Comparison of ENCODE assay signal across 26 cellular contexts in the genomic region with DNA sequence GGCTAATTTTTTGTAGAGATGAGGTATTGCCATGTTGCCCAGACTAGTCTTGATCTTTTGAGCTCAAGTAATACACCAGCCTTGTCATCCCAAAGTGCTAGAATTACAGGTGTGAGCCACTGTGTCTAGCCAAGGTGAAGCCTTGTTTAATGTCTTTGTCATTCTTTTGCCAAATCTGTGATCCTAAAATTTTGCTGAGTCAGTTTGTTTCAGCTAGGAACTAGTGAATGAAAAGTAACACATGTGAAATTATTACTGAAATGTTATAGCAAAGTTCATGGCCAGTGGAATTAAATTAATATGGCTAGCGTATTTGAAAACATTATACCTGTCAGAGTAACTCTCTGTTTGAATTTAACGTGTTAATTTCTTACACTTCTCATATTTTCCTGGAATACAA. TPM values are rescaled to one million over a fixed set of nuclear protein-coding genes. Genes with fewer than 3 reads are reported as not detected.
DNase-seq lines count a peak whose midpoint lies in the region; ATAC-seq, FAIRE-seq and TF ChIP-seq lines count a peak whose summit lies in the region.
"Had no signal": no experiment of that assay in that cellular context is flagged by ENCODE, and none has a peak within 500 bp of the region (broad histone marks: within the 10 kb centered on the region; RNA-seq: fewer than 3 reads in every experiment).

No MANE protein-coding gene starts in this region.

- DNase-seq in HepG2 (ENCODE audit: low spot score), result no peak
- DNase-seq in right lobe of liver, result no peak
- no peak for DNase-seq in IMR-90
- DNase-seq in H1 (ENCODE audit: low read depth in 1 of 2, low spot score in 2 of 2), result no peak
- no peak for DNase-seq in mesenchymal stem cell
- DNase-seq in GM12891 (ENCODE audit: insufficient read length, low spot score), result no peak
- DNase-seq: ACHN; BE2C; C1 segment of cervical spinal cord; CD4-positive, alpha-beta memory T cell; CD4-positive, CD25-positive, alpha-beta regulatory T cell; CD8-positive, alpha-beta memory T cell; COR-L47; DMS 273 treated with DMSO at 0.1 percent for 48 hours; DMS153; DMS53; DMS79; DND-41; EL; GDM1 had no signal

- POLR2A ChIA-PET in HepG2 (lab: Yijun Ruan, JAX) (no interaction called here), IMR-90 (lab: Charles Lee; ENCODE audit: unreplicated experiment) (no interaction called here), H1 (lab: Charles Lee; ENCODE audit: partially characterized antibody) (no interaction called here)

- H4K8ac ChIP-seq in IMR-90 (ENCODE audit: low read depth in 2 of 2, low read length in 2 of 2) (no peak overlapping the region), H1 (ENCODE audit: extremely low read depth, insufficient read depth, low read length) (no peak overlapping the region), mesenchymal stem cell (ENCODE audit: low read length) (peak overlapping the region; percentile 49)

- intact Hi-C loops in HepG2 (cut with micrococcal nuclease; ENCODE audit: unreplicated experiment) (no loop called here), right lobe of liver (cut with DNase I) (no loop called here), IMR-90 (cut with micrococcal nuclease) (no loop called here)

- H3K18ac ChIP-seq in IMR-90 (ENCODE audit: low read depth, low read length) (no peak overlapping the region), H1 (ENCODE audit: extremely low read depth, low read length) (no peak overlapping the region), mesenchymal stem cell (ENCODE audit: low read depth in 1 of 2, low read length in 2 of 2) (no peak overlapping the region)

- H4K20me1 ChIP-seq in HepG2 (ENCODE audit: insufficient read depth, low read length), result no peaks in the 10 kb centered on the region
- no peaks in the 10 kb centered on the region for H4K20me1 ChIP-seq in IMR-90 (ENCODE audit: insufficient read depth, low read length)
- H4K20me1 ChIP-seq in H1 (replicated peaks in 1 of 2; ENCODE audit: control insufficient read depth in 1 of 2, insufficient read depth in 2 of 2, low read length in 2 of 2), result no peaks in the 10 kb centered on the region
- H4K20me1 ChIP-seq: BLaER1 had no signal

- H3K9me3 ChIP-seq in HepG2 (ENCODE audit: low read length) (peaks cover 6% of the 10 kb centered on the region), right lobe of liver (no peaks in the 10 kb centered on the region), IMR-90 (ENCODE audit: control insufficient read depth, insufficient read depth, low read length) (peaks cover 5% of the 10 kb centered on the region; the same call in 1 of the 2 replicates), H1 (ENCODE audit: insufficient read depth in 2 of 2, low read depth in 1 of 2, low read length in 1 of 2) (no peaks in the 10 kb centered on the region), mesenchymal stem cell (ENCODE audit: control insufficient read depth, low read length) (peaks cover 7% of the 10 kb centered on the region)
- H3K9me3 ChIP-seq: BE2C, BLaER1 had no signal

- H3K27ac ChIP-seq in HepG2 (ENCODE audit: extremely low read length, insufficient read depth, low read length) (no peak overlapping the region), right lobe of liver (no peak overlapping the region), IMR-90 (ENCODE audit: insufficient read depth, low read length) (no peak overlapping the region), H1 (ENCODE audit: low read depth, low read length) (no peak overlapping the region), mesenchymal stem cell (ENCODE audit: low read length, poor library complexity, severe bottlenecking) (no peak overlapping the region)
- H3K27ac ChIP-seq: 22Rv1, BLaER1 had no signal

- H3K36me3 ChIP-seq in HepG2 (replicated peaks in 1 of 2; ENCODE audit: control insufficient read depth in 1 of 2, insufficient read depth in 2 of 2, low read length in 2 of 2) (no peaks in the 10 kb centered on the region), right lobe of liver (no peaks in the 10 kb centered on the region), IMR-90 (ENCODE audit: control insufficient read depth, insufficient read depth, low read length) (no peaks in the 10 kb centered on the region), H1 (ENCODE audit: control insufficient read depth in 2 of 4, insufficient read depth in 4 of 4, low read length in 3 of 4) (no peaks in the 10 kb centered on the region), mesenchymal stem cell (ENCODE audit: control insufficient read depth in 1 of 2, insufficient read depth in 2 of 2, low read depth in 1 of 2, low read length in 2 of 2) (no peaks in the 10 kb centered on the region)
- H3K36me3 ChIP-seq: BE2C, BLaER1 had no signal

- H2BK120ac ChIP-seq in IMR-90 (ENCODE audit: low read depth, low read length) (no peak overlapping the region), H1 (replicated peaks; ENCODE audit: low read depth, low read length) (no peak overlapping the region), mesenchymal stem cell (ENCODE audit: low read depth, low read length) (no peak overlapping the region)

- H3K56ac ChIP-seq in IMR-90 (ENCODE audit: extremely low read depth, insufficient read depth, low read length) (no peak overlapping the region), H1 (replicated peaks; ENCODE audit: insufficient read length, low read depth, low read length) (no peak overlapping the region)

- H3K27me3 ChIP-seq in HepG2 (ENCODE audit: control insufficient read depth in 1 of 2, insufficient read depth in 2 of 2, low read length in 2 of 2) (no peaks in the 10 kb centered on the region), right lobe of liver (no peaks in the 10 kb centered on the region), IMR-90 (ENCODE audit: control insufficient read depth, insufficient read depth, low read length) (no peaks in the 10 kb centered on the region), H1 (replicated peaks in 1 of 4; ENCODE audit: control insufficient read depth in 3 of 4, extremely low read depth in 1 of 4, insufficient read depth in 3 of 4, low read length in 3 of 4) (no peaks in the 10 kb centered on the region), mesenchymal stem cell (ENCODE audit: control insufficient read depth in 1 of 2, insufficient read depth in 1 of 2, low read length in 2 of 2) (no peaks in the 10 kb centered on the region)
- H3K27me3 ChIP-seq: BLaER1 had no signal

- TF ChIP-seq POLR2A in HepG2 (IDR thresholded peaks at IDR 0.05; ENCODE audit: insufficient read depth in 1 of 2, low read depth in 2 of 2, low read length in 2 of 2) (no peak), right lobe of liver (IDR thresholded peaks at IDR 0.05) (no peak), IMR-90 (IDR thresholded peaks at IDR 0.05; ENCODE audit: low read depth, low read length) (no peak), H1 (IDR thresholded peaks at IDR 0.05; ENCODE audit: control extremely low read depth in 1 of 2, low read depth in 2 of 2, low read length in 2 of 2) (no peak), GM12891 (IDR thresholded peaks at IDR 0.05; ENCODE audit: low read depth, low read length) (no peak)

- H3K4ac ChIP-seq in IMR-90 (ENCODE audit: low read depth, low read length), result no peak overlapping the region
- no peak overlapping the region for H3K4ac ChIP-seq in H1 (replicated peaks; ENCODE audit: insufficient read length, low read depth, low read length)
- no peak overlapping the region for H3K4ac ChIP-seq in mesenchymal stem cell (ENCODE audit: low read depth in 1 of 2, low read length in 2 of 2)

- H3K4me1 ChIP-seq in HepG2 (ENCODE audit: insufficient read depth, low read length), result peaks cover 39% of the 10 kb centered on the region
- peaks cover 0 to 7% (median under 1%) of the 10 kb centered on the region in 4 donors for H3K4me1 ChIP-seq in right lobe of liver
- H3K4me1 ChIP-seq in IMR-90 (ENCODE audit: control insufficient read depth, insufficient read depth, low read length), result peaks cover 2% of the 10 kb centered on the region; the same call in 1 of the 2 replicates
- H3K4me1 ChIP-seq in H1 (replicated peaks in 1 of 4; ENCODE audit: control insufficient read depth in 3 of 4, insufficient read depth in 4 of 4, low read length in 3 of 4), result no peaks in the 10 kb centered on the region
- no peaks in the 10 kb centered on the region for H3K4me1 ChIP-seq in mesenchymal stem cell (ENCODE audit: control insufficient read depth, insufficient read depth, low read depth, low read length)
- H3K4me1 ChIP-seq: BE2C, BLaER1 had no signal

- ATAC-seq in HepG2 (no peak), right lobe of liver (no peak), IMR-90 (ENCODE audit: low read depth) (no peak), HG03520 (IDR thresholded peaks at IDR 0.05; ENCODE audit: unreplicated experiment) (no peak), GM21619 (IDR thresholded peaks at IDR 0.05; ENCODE audit: unreplicated experiment) (no peak)
- ATAC-seq: GM12878 had no signal

- no peaks in the 10 kb centered on the region for H3K79me1 ChIP-seq in IMR-90 (ENCODE audit: low read depth in 1 of 2, low read length in 2 of 2)
- no peaks in the 10 kb centered on the region for H3K79me1 ChIP-seq in H1 (ENCODE audit: low read depth, low read length)
- H3K79me1 ChIP-seq in mesenchymal stem cell (replicated peaks; ENCODE audit: low read length, poor library complexity, severe bottlenecking), result no peaks in the 10 kb centered on the region

- FAIRE-seq in HepG2 (lab: Jason Lieb, UNC) (no peak), H1 (lab: Jason Lieb, UNC) (no peak), GM12891 (lab: Jason Lieb, UNC) (no peak)
- FAIRE-seq: GM12878, GM19239 had no signal

- no peak overlapping the region for H2BK5ac ChIP-seq in IMR-90 (ENCODE audit: low read depth, low read length, poor library complexity, severe bottlenecking)
- H2BK5ac ChIP-seq in H1 (ENCODE audit: low read depth, low read length), result no peak overlapping the region
- no peak overlapping the region for H2BK5ac ChIP-seq in mesenchymal stem cell (ENCODE audit: low read depth, low read length, poor library complexity, severe bottlenecking)

- H2BK12ac ChIP-seq in H1 (ENCODE audit: low read depth, low read length) (no peak overlapping the region), mesenchymal stem cell (ENCODE audit: low read length in 2 of 2) (peak overlapping the region in 1 of 2 experiments; percentile 78)

- TF ChIP-seq CTCF in HepG2 (CRISPR knock-in tag; IDR thresholded peaks at IDR 0.05), result no peak
- no peak for TF ChIP-seq CTCF in right lobe of liver (IDR thresholded peaks at IDR 0.05)
- no peak for TF ChIP-seq CTCF in IMR-90 (conservative IDR thresholded peaks at IDR 0.05; ENCODE audit: low read depth, low read length)
- TF ChIP-seq CTCF in H1 (IDR thresholded peaks at IDR 0.05; ENCODE audit: control extremely low read depth in 1 of 3, insufficient read depth in 1 of 3, low read depth in 1 of 3, low read length in 3 of 3), result no peak

- H3K79me2 ChIP-seq in HepG2 (ENCODE audit: insufficient read depth, low read length) (no peaks in the 10 kb centered on the region), H1 (ENCODE audit: control insufficient read depth in 1 of 2, insufficient read depth in 2 of 2, low read length in 2 of 2) (no peaks in the 10 kb centered on the region)

- H3K9me1 ChIP-seq in IMR-90 (ENCODE audit: insufficient read depth, low read length), result no peaks in the 10 kb centered on the region

- in situ Hi-C loops in HepG2 (cut with HindIII; ENCODE audit: extremely low pct_ligation_motif_present, low pct_unique_long_range_greater_than_20kb), result no loop called here
- in situ Hi-C loops in IMR-90 (cut with MboI; ENCODE audit: low sequenced_read_pairs), result no loop called here

- H3K4me2 ChIP-seq in HepG2 (ENCODE audit: low read depth, low read length), result no peak overlapping the region
- H3K4me2 ChIP-seq in IMR-90 (ENCODE audit: low read depth, low read length), result no peak overlapping the region
- H3K4me2 ChIP-seq in H1 (ENCODE audit: insufficient read depth in 1 of 2, low read depth in 2 of 2, low read length in 2 of 2), result no peak overlapping the region
- H3K4me2 ChIP-seq in mesenchymal stem cell (ENCODE audit: low read length, poor library complexity, severe bottlenecking), result no peak overlapping the region
- H3K4me2 ChIP-seq: BLaER1 had no signal

- H4K5ac ChIP-seq in IMR-90 (ENCODE audit: low read depth, low read length), result no peak overlapping the region
- no peak overlapping the region for H4K5ac ChIP-seq in H1 (ENCODE audit: insufficient read length, low read depth, low read length)

- H2AFZ ChIP-seq in HepG2 (ENCODE audit: low read length), result no peak overlapping the region
- H2AFZ ChIP-seq in IMR-90 (replicated peaks; ENCODE audit: low read length, poor library complexity), result no peak overlapping the region
- no peak overlapping the region for H2AFZ ChIP-seq in H1 (ENCODE audit: low read length)
- H2AFZ ChIP-seq in mesenchymal stem cell (ENCODE audit: low read depth, low read length), result no peak overlapping the region

- no peak overlapping the region for H2AK9ac ChIP-seq in IMR-90 (replicated peaks; ENCODE audit: low read depth, low read length, poor library complexity)

- H2BK15ac ChIP-seq in IMR-90 (ENCODE audit: low read depth, low read length) (no peak overlapping the region), H1 (ENCODE audit: low read length) (no peak overlapping the region), mesenchymal stem cell (ENCODE audit: low read depth, poor library complexity, severe bottlenecking) (no peak overlapping the region)

- WGBS in HepG2 (ENCODE audit: low lambda C conversion rate), result 72% methylated on average over 2 of the region's 2 CpGs
- 70% methylated on average over 2 of the region's 2 CpGs for WGBS in right lobe of liver (ENCODE audit: insufficient coverage, low coverage, low lambda C conversion rate, missing lambda C conversion rate)
- WGBS in IMR-90 (ENCODE audit: extremely low coverage in 2 of 2, insufficient read length in 1 of 2), 2 experiments, result no CpG with 5 or more reads among the region's 2 CpGs
- 86% methylated on average over 2 of the region's 2 CpGs; no CpG with 5 or more reads in 1 of the 2 experiments for WGBS in H1 (ENCODE audit: extremely low coverage in 1 of 2, insufficient coverage in 1 of 2, insufficient read length in 1 of 2, insufficient replicate concordance in 2 of 2, low coverage in 1 of 2, low lambda C conversion rate in 2 of 2, missing lambda C conversion rate in 1 of 2), 2 experiments
- no CpG with 5 or more reads among the region's 2 CpGs for WGBS in mesenchymal stem cell

- H4K91ac ChIP-seq in IMR-90 (ENCODE audit: insufficient read depth, low read depth, low read length) (no peak overlapping the region), H1 (replicated peaks; ENCODE audit: insufficient read length, low read length) (no peak overlapping the region), mesenchymal stem cell (ENCODE audit: low read length) (no peak overlapping the region)

- no peak overlapping the region for H3K9ac ChIP-seq in HepG2 (ENCODE audit: insufficient read depth, low read depth, low read length)
- no peak overlapping the region for H3K9ac ChIP-seq in IMR-90 (ENCODE audit: low read depth, low read length)
- H3K9ac ChIP-seq in H1 (replicated peaks in 1 of 4; ENCODE audit: extremely low read depth in 1 of 4, low read depth in 3 of 4, low read length in 3 of 4), result no peak overlapping the region
- no peak overlapping the region for H3K9ac ChIP-seq in mesenchymal stem cell (ENCODE audit: low read length)
- H3K9ac ChIP-seq: BLaER1 had no signal

- BruUV-seq in HepG2 (replicated peaks; lab: Mats Ljungman, UMichigan) (no TSS peak), IMR-90 (replicated peaks; lab: Mats Ljungman, UMichigan) (no TSS peak)

- dilution Hi-C loops in IMR-90 (cut with HindIII; ENCODE audit: low sequenced_read_pairs, unreplicated experiment), result no loop called here

- CTCF ChIA-PET in HepG2 (lab: Yijun Ruan, JAX; ENCODE audit: low intra/inter-chr PET ratio, low total read pairs) (no interaction called here), IMR-90 (lab: Yijun Ruan, JAX) (no interaction called here), H1 (lab: Charles Lee; ENCODE audit: partially characterized antibody) (no interaction called here)

- no peak overlapping the region for H3K14ac ChIP-seq in IMR-90 (replicated peaks; ENCODE audit: low read depth, low read length)
- no peak overlapping the region for H3K14ac ChIP-seq in H1 (ENCODE audit: insufficient read length)
- no peak overlapping the region for H3K14ac ChIP-seq in mesenchymal stem cell (ENCODE audit: low read length in 2 of 2)

- H3K23me2 ChIP-seq in H1 (ENCODE audit: low read depth, low read length), result no peaks in the 10 kb centered on the region

- H3K4me3 ChIP-seq in HepG2 (replicated peaks in 1 of 3; ENCODE audit: insufficient read depth in 1 of 3, low read depth in 2 of 3, low read length in 3 of 3) (no peak overlapping the region), right lobe of liver (no peak overlapping the region), IMR-90 (ENCODE audit: insufficient read depth, low read depth, low read length) (no peak overlapping the region), H1 (ENCODE audit: extremely low read depth in 1 of 4, insufficient read depth in 2 of 4, low read depth in 3 of 4, low read length in 4 of 4) (no peak overlapping the region), mesenchymal stem cell (ENCODE audit: insufficient read depth in 1 of 2, low read depth in 1 of 2, low read length in 2 of 2) (no peak overlapping the region)
- H3K4me3 ChIP-seq: BLaER1, GM12878 had no signal

- no peak overlapping the region for H2BK20ac ChIP-seq in IMR-90 (ENCODE audit: low read depth, low read length)
- H2BK20ac ChIP-seq in H1 (ENCODE audit: low read length), result no peak overlapping the region

- TF ChIP-seq RAD21 in HepG2 (CRISPR knock-in tag; IDR thresholded peaks at IDR 0.05) (no peak), IMR-90 (IDR thresholded peaks at IDR 0.05; ENCODE audit: low read length) (no peak), H1 (IDR thresholded peaks at IDR 0.05 in 1 of 2, conservative IDR thresholded peaks at IDR 0.05 in 1 of 2; ENCODE audit: low read depth in 2 of 2, low read length in 2 of 2) (no peak)

- TF ChIP-seq EP300 in HepG2 (IDR thresholded peaks at IDR 0.05; ENCODE audit: low read depth in 2 of 2, low read length in 2 of 2), result no peak
- TF ChIP-seq EP300 in HepG2 (CRISPR knock-in tag; IDR thresholded peaks at IDR 0.05; ENCODE audit: borderline replicate concordance), result no peak
- no peak for TF ChIP-seq EP300 in H1 (IDR thresholded peaks at IDR 0.05; ENCODE audit: borderline replicate concordance in 1 of 2, low read depth in 2 of 2, low read length in 2 of 2)

- H3K23ac ChIP-seq in IMR-90 (ENCODE audit: low read depth, low read length) (no peak overlapping the region), H1 (ENCODE audit: insufficient read length) (no peak overlapping the region), mesenchymal stem cell (ENCODE audit: low read length in 2 of 2) (no peak overlapping the region)

- H2AK5ac ChIP-seq in IMR-90 (ENCODE audit: low read depth, low read length), result no peak overlapping the region
- H2AK5ac ChIP-seq in H1 (ENCODE audit: low read depth, low read length), result no peak overlapping the region
- no peak overlapping the region for H2AK5ac ChIP-seq in mesenchymal stem cell (ENCODE audit: low read length, severe bottlenecking)

RNA-seq across cellular contexts. Expression of a gene that starts 26.5 kb away (rescaled TPM):
- total RNA-seq in HepG2 (2016; rRNA removed; fragmentation: Illumina TruSeq; extraction: Trizol) (43.4 and 51.6 TPM in 2 replicates), right lobe of liver (10 to 100 TPM; 21.3 to 44.8 (median 28.2) TPM), IMR-90 (2012; rRNA removed) (102 and 104 TPM in 2 replicates)
- total RNA-seq in HepG2 (2016; cell fraction: cytosol; rRNA removed; fragmentation: Illumina TruSeq; extraction: Trizol; ENCODE audit: low read depth), result 9.4 and 10.4 TPM in 2 replicates
- 40.9 and 52.2 TPM in 2 replicates for total RNA-seq in HepG2 (2016; cell fraction: insoluble cytoplasmic fraction; rRNA removed; fragmentation: Illumina TruSeq; extraction: Trizol)
- total RNA-seq in HepG2 (2016; cell fraction: membrane; rRNA removed; fragmentation: Illumina TruSeq; extraction: Trizol), result 23.4 and 25.9 TPM in 2 replicates
- 44.6 and 50.9 TPM in 2 replicates for total RNA-seq in HepG2 (2016; cell fraction: nucleus; rRNA removed; fragmentation: Illumina TruSeq; extraction: Trizol)
- polyA plus RNA-seq in HepG2 (2011; rRNA removed) (37.1 and 39.2 TPM in 2 replicates), IMR-90 (2012; rRNA removed) (45.0 and 45.1 TPM in 2 replicates), H1 (2011; rRNA removed) (2.6 and 3.0 TPM in 2 replicates)
- 30.2 and 34.0 TPM in 2 replicates for polyA plus RNA-seq in HepG2 (2011; cell fraction: cytosol; rRNA removed)
- 26.3 and 29.3 TPM in 2 replicates for polyA plus RNA-seq in HepG2 (2011; cell fraction: nucleus; rRNA removed)
- polyA plus RNA-seq in HepG2 (2012), result 19.5 and 25.8 TPM in 2 replicates
- polyA plus RNA-seq in HepG2 (2016; cell fraction: cytosol; fragmentation: Illumina TruSeq; extraction: Trizol; ENCODE audit: low read depth), result 2.6 and 3.2 TPM in 2 replicates
- 42.1 and 42.3 TPM in 2 replicates for polyA plus RNA-seq in HepG2 (2016; cell fraction: insoluble cytoplasmic fraction; fragmentation: Illumina TruSeq; extraction: Trizol; ENCODE audit: low read depth)
- 8.5 and 8.8 TPM in 2 replicates for polyA plus RNA-seq in HepG2 (2016; cell fraction: membrane; fragmentation: Illumina TruSeq; extraction: Trizol; ENCODE audit: low read depth)
- 28.2 and 28.4 TPM in 2 replicates for polyA plus RNA-seq in HepG2 (2016; cell fraction: nucleus; fragmentation: Illumina TruSeq; extraction: Trizol; ENCODE audit: insufficient read depth, low read depth)
- 3.8 and 44.2 TPM in 2 replicates for polyA minus RNA-seq in HepG2 (2011; rRNA and poly(A)+ RNA removed; ENCODE audit: low replicate concordance)
- 23.0 and 33.1 TPM in 2 replicates for polyA minus RNA-seq in HepG2 (2011; cell fraction: cytosol; rRNA and poly(A)+ RNA removed)
- polyA minus RNA-seq in HepG2 (2011; cell fraction: nucleus; rRNA and poly(A)+ RNA removed), result 108 and 119 TPM in 2 replicates
- polyA plus RNA-seq in IMR-90 (2012; cell fraction: cytosol; rRNA removed), result 14.0 and 14.1 TPM in 2 replicates
- polyA plus RNA-seq in IMR-90 (2012; cell fraction: nucleus; rRNA removed; ENCODE audit: low replicate concordance), result 26.2 and 55.5 TPM in 2 replicates
- 4.6 and 6.5 TPM in 2 replicates for total RNA-seq in H1 (2021; fragmentation: NEBNext Ultra II Directional; extraction: Animal tissue kit (Norgen Biotek cat#: 25700))
- polyA plus RNA-seq in H1 (2011; cell fraction: cytosol; rRNA removed), result 3.4 TPM
- 3.0 TPM for polyA plus RNA-seq in H1 (2011; cell fraction: nucleus; rRNA removed)
- 3.1 to 4.8 TPM (median 3.8 TPM) in 4 replicates for polyA plus RNA-seq in H1 (2012, experiment 1 of 2)
- 0.20 TPM for polyA plus RNA-seq in H1 (2012, experiment 2 of 2)
- polyA plus RNA-seq in H1 (2013, experiment 1 of 2), result 2.5 TPM
- 2.8 TPM for polyA plus RNA-seq in H1 (2013, experiment 2 of 2)
- polyA minus RNA-seq in H1 (2011; rRNA and poly(A)+ RNA removed), result 8.4 and 15.0 TPM in 2 replicates
- polyA minus RNA-seq in H1 (2011; cell fraction: cytosol; rRNA and poly(A)+ RNA removed), result 8.5 TPM
- 14.8 TPM for polyA minus RNA-seq in H1 (2011; cell fraction: nucleus; rRNA and poly(A)+ RNA removed)
- polyA plus RNA-seq in mesenchymal stem cell (2013, experiment 1 of 2), result 61.8 TPM
- 60.9 TPM for polyA plus RNA-seq in mesenchymal stem cell (2013, experiment 2 of 2)
- 0.82 TPM for polyA plus RNA-seq in GM12891 (2012; ENCODE audit: low read depth, missing spikeins)
